10 cellular contexts compared by ENCODE assay signal in genomic region chr2:226758886-226759660, GRCh38. TPM values are rescaled to one million over a fixed set of nuclear protein-coding genes. Genes with fewer than 3 reads are reported as not detected.
DNase-seq lines count a peak whose midpoint lies in the region; ATAC-seq and TF ChIP-seq lines count a peak whose summit lies in the region.
"Had no signal": no experiment of that assay in that cellular context is flagged by ENCODE, and none has a peak within 500 bp of the region (broad histone marks: within the 10 kb centered on the region; RNA-seq: fewer than 3 reads in every experiment).

No MANE protein-coding gene starts in this region.

- H3K27me3 ChIP-seq in adipocyte (replicated peaks; ENCODE audit: control insufficient read depth, insufficient read depth, low read length) (no peaks in the 10 kb centered on the region), heart right ventricle (no peaks in the 10 kb centered on the region)
- H3K27me3 ChIP-seq: cardiac muscle cell, upper lobe of right lung had no signal

- peak overlapping the region; percentile 59 for H3K4me3 ChIP-seq in adipocyte (ENCODE audit: low read length)
- H3K4me3 ChIP-seq in heart right ventricle = no peak overlapping the region
- H3K4me3 ChIP-seq: cardiac muscle cell, upper lobe of right lung had no signal

- ATAC-seq in heart right ventricle (peak; percentile 36 to 82 (median 63)), GM21367 (IDR thresholded peaks at IDR 0.05; ENCODE audit: unreplicated experiment) (no peak), GM19467 (IDR thresholded peaks at IDR 0.05; ENCODE audit: unreplicated experiment) (no peak)
- ATAC-seq: upper lobe of right lung had no signal

- H3K4me1 ChIP-seq in adipocyte (ENCODE audit: control insufficient read depth, insufficient read depth, low read length) (peaks cover 64% of the 10 kb centered on the region), heart right ventricle (peaks cover 16 to 89% (median 55%) of the 10 kb centered on the region in 9 donors)

- 12 to 30% methylated on average over 3 of the region's 3 CpGs for WGBS in heart right ventricle, 2 donors

- DNase-seq in H4 (ENCODE audit: low spot score) = peak; percentile 50
- DNase-seq in adipocyte (ENCODE audit: low read depth) = peak; percentile 80
- DNase-seq in heart right ventricle = no peak
- peak; percentile 81 for DNase-seq in stromal cell of bone marrow (ENCODE audit: low read depth)
- no peak for DNase-seq in hippocampal formation (lab: John Stamatoyannopoulos, UW)
- DNase-seq in LoVo (ENCODE audit: low spot score) = no peak
- DNase-seq: upper lobe of right lung had no signal

- peaks cover 4% of the 10 kb centered on the region for H3K36me3 ChIP-seq in adipocyte (ENCODE audit: control insufficient read depth, insufficient read depth, low read length, severe bottlenecking)
- H3K36me3 ChIP-seq in heart right ventricle = no peaks in the 10 kb centered on the region
- H3K36me3 ChIP-seq: cardiac muscle cell, upper lobe of right lung had no signal

- peak overlapping the region; percentile 5 to 84 (median 72) for H3K27ac ChIP-seq in heart right ventricle
- H3K27ac ChIP-seq: cardiac muscle cell, upper lobe of right lung had no signal

- intact Hi-C loops in heart right ventricle (cut with DNase I) = loop anchor here in 1 of 10 donors (5.0 kb wide), 1 partner anchor 33 kb away; no protein-coding TSS in a partner anchor

- H3K9me3 ChIP-seq in adipocyte (ENCODE audit: control insufficient read depth, low read length) (no peaks in the 10 kb centered on the region), heart right ventricle (peaks cover 0 to 4% (median 0%) of the 10 kb centered on the region in 11 donors)
- H3K9me3 ChIP-seq: upper lobe of right lung had no signal

- no peak for TF ChIP-seq CTCF in heart right ventricle (IDR thresholded peaks at IDR 0.05)

- H3K9ac ChIP-seq in adipocyte (ENCODE audit: low read length) = peak overlapping the region; percentile 44

RNA-seq across cellular contexts. Expression of gene IRS1, which starts 40.5 kb away (rescaled TPM):
- total RNA-seq in H4 (2014; rRNA removed; shearing (Covaris generic)) = 3.4 and 6.0 TPM in 2 replicates
- 10 to 100 TPM; 12.7 to 20.2 (median 15.1) TPM for total RNA-seq in heart right ventricle
- 1 to 10 TPM; 2.2 to 5.6 TPM for polyA plus RNA-seq in heart right ventricle

Comparison
In these comparisons a context has a peak if more than half of its experiments do, and no peak if none do; other contexts are left out.
1. DNase-seq: peak in H4 (single experiment), adipocyte (single experiment) and stromal cell of bone marrow (single experiment); none in heart right ventricle (0 of 2), hippocampal formation (0 of 2) and LoVo (single experiment).
2. ATAC-seq: peak in heart right ventricle (8 of 8); none in GM21367 (single experiment) and GM19467 (single experiment).